Comparison of ENCODE assay signal across 21 cellular contexts in the genomic region with DNA sequence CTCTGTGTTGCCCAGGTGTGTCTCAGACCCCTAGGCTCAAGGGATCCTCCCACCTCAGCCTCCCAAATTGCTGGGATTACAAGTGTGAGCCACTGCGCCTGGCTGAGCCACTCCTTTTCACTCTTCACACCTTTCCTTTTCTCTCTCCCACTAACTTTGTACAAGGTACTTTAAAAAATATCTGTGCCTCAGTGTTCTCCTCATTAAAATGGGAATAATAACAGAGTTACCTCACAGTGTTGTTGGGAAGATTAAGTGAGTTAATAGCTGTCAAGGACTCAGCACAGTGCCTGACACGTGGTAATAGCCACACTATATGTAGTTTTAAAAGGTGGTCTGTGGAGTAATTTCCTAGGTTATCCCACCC.
DNase-seq lines count a peak whose midpoint lies in the region; ATAC-seq and TF ChIP-seq lines count a peak whose summit lies in the region.
"Had no signal": no experiment of that assay in that cellular context is flagged by ENCODE, and none has a peak within 500 bp of the region (broad histone marks: within the 10 kb centered on the region; RNA-seq: fewer than 3 reads in every experiment).

No MANE protein-coding gene starts in this region.

- 96 to 100% (median 97%) methylated on average over 2 of the region's 2 CpGs for WGBS in heart left ventricle, 4 donors
- 95 to 96% methylated on average over 2 of the region's 2 CpGs for WGBS in thyroid gland, 2 donors
- 92 to 95% methylated on average over 2 of the region's 2 CpGs for WGBS in lower leg skin, 2 donors

- H3K27me3 ChIP-seq in heart left ventricle (no peaks in the 10 kb centered on the region), thyroid gland (no peaks in the 10 kb centered on the region)
- H3K27me3 ChIP-seq: neural progenitor cell, SJCRH30 had no signal

- no peaks in the 10 kb centered on the region for H3K27me3 Mint-ChIP-seq in memory B cell

- H3K36me3 Mint-ChIP-seq in memory B cell: no peaks in the 10 kb centered on the region
- H3K36me3 Mint-ChIP-seq: activated CD4-positive, alpha-beta memory T cell treated with anti-CD3 and anti-CD28 coated beads for 36 hours; neural progenitor cell had no signal

- peak overlapping the region; percentile 82 for H3K27ac Mint-ChIP-seq in memory B cell
- H3K27ac Mint-ChIP-seq: activated CD4-positive, alpha-beta memory T cell treated with anti-CD3 and anti-CD28 coated beads for 36 hours; activated T-helper 2 cell treated with anti-CD3 and anti-CD28 coated beads, Interferon-gamma antibody, Interleukin-2, Interleukin-4, amounts not matched to agents 10 μg/mL and 5 μg/mL and 100 μg/mL, durations not matched to agents 14 hours and 24 hours and 36 hours; neural progenitor cell had no signal

- no peak for TF ChIP-seq POLR2A in heart left ventricle (IDR thresholded peaks at IDR 0.05)
- TF ChIP-seq POLR2A in thyroid gland (IDR thresholded peaks at IDR 0.05): no peak
- TF ChIP-seq POLR2A in lower leg skin (IDR thresholded peaks at IDR 0.05): no peak

- H3K4me3 Mint-ChIP-seq in memory B cell: no peak overlapping the region
- H3K4me3 Mint-ChIP-seq: activated naive CD8-positive, alpha-beta T cell treated with anti-CD3 and anti-CD28 coated beads, Interleukin-2, amount 50 U/mL, for 24 hours; neural progenitor cell had no signal

- peaks cover 33% of the 10 kb centered on the region for H3K4me1 Mint-ChIP-seq in memory B cell

- TF ChIP-seq CTCF in heart left ventricle (IDR thresholded peaks at IDR 0.05) (no peak), RWPE1 (conservative IDR thresholded peaks at IDR 0.05; ENCODE audit: low read depth) (no peak), thyroid gland (IDR thresholded peaks at IDR 0.05) (no peak), lower leg skin (IDR thresholded peaks at IDR 0.05) (no peak)

- intact Hi-C loops in heart left ventricle (cut with DNase I): loop anchor here in 4 of 10 donors (5.0 kb wide), 3 partner anchors 34 to 54 kb away; no protein-coding TSS in a partner anchor
- intact Hi-C loops in left ventricle myocardium superior (cut with micrococcal nuclease): no loop called here
- intact Hi-C loops in thyroid gland (cut with DNase I): no loop called here
- intact Hi-C loops in lower leg skin (cut with DNase I; ENCODE audit: low total_unique reads): no loop called here

- H3K4me3 ChIP-seq in heart left ventricle (peak overlapping the region in 1 of 12 donors; percentile 55), thyroid gland (replicated peaks in 1 of 3) (no peak overlapping the region), lower leg skin (ENCODE audit: low read depth, poor library complexity, severe bottlenecking) (no peak overlapping the region)
- H3K4me3 ChIP-seq: neural progenitor cell, SJCRH30 had no signal

- H3K27ac ChIP-seq in heart left ventricle: peak overlapping the region in 7 of 12 donors; percentile 74 to 90 (median 81)
- H3K27ac ChIP-seq in RWPE1: peak overlapping the region; percentile 46; the same call in 1 of the 2 replicates
- peak overlapping the region in 2 of 3 donors; percentile 26 to 32 for H3K27ac ChIP-seq in thyroid gland
- H3K27ac ChIP-seq: neural progenitor cell, SJCRH30 had no signal

- H3K4me1 ChIP-seq in heart left ventricle (peaks cover 5 to 99% (median 73%) of the 10 kb centered on the region in 12 donors), thyroid gland (peaks cover 22 to 63% of the 10 kb centered on the region in 2 donors)
- H3K4me1 ChIP-seq: neural progenitor cell had no signal

- H3K9me3 Mint-ChIP-seq in memory B cell: no peaks in the 10 kb centered on the region
- H3K9me3 Mint-ChIP-seq: activated CD4-positive, alpha-beta memory T cell treated with anti-CD3 and anti-CD28 coated beads for 36 hours; activated naive CD8-positive, alpha-beta T cell treated with anti-CD3 and anti-CD28 coated beads, Interleukin-2, amount 50 U/mL, for 24 hours; activated T-helper 2 cell treated with anti-CD3 and anti-CD28 coated beads, Interferon-gamma antibody, Interleukin-2, Interleukin-4, amounts not matched to agents 10 μg/mL and 5 μg/mL and 100 μg/mL, durations not matched to agents 14 hours and 24 hours and 36 hours; neural progenitor cell had no signal

- peaks cover 0 to 69% (median 11%) of the 10 kb centered on the region in 9 donors for H3K36me3 ChIP-seq in heart left ventricle
- no peaks in the 10 kb centered on the region for H3K36me3 ChIP-seq in thyroid gland
- H3K36me3 ChIP-seq: neural progenitor cell, SJCRH30 had no signal

- POLR2A ChIA-PET in RWPE1 (lab: Yijun Ruan, JAX; ENCODE audit: low non-redundant PET): no interaction called here

- DNase-seq in heart left ventricle: no peak
- no peak for DNase-seq in left ventricle myocardium superior
- DNase-seq in RWPE1 (ENCODE audit: low spot score): no peak
- DNase-seq in memory B cell (ENCODE audit: low spot score in 2 of 2): no peak
- no peak for DNase-seq in thyroid gland
- DNase-seq in NCI-H2081 (lab: John Stamatoyannopoulos, UW): no peak
- DNase-seq in lower leg skin (ENCODE audit: low spot score in 2 of 2): no peak
- DNase-seq in SW480 (ENCODE audit: low spot score): no peak
- DNase-seq: ACHN; activated CD4-positive, CD25-positive, alpha-beta regulatory T cell treated with anti-CD3 and anti-CD28 coated beads, Interleukin-2, amount 50 U/mL, for 72 hours; activated CD8-positive, alpha-beta memory T cell treated with anti-CD3 and anti-CD28 coated beads, Interleukin-2, amount 50 U/mL, for 4 hours; activated naive CD8-positive, alpha-beta T cell treated with anti-CD3 and anti-CD28 coated beads, Interleukin-2, amount 50 U/mL, for 24 hours; NCI-H1105 treated with DMSO at 0.1 percent for 48 hours; NCI-H2029; NCI-H2227 treated with DMSO at 0.1 percent for 48 hours; NCI-H69; SJCRH30; stimulated activated naive CD4-positive, alpha-beta T cell treated with Interleukin-2 at 50 U/mL for 16 hours had no signal

- CTCF ChIA-PET in RWPE1 (lab: Yijun Ruan, JAX): interaction anchor here (0.7 kb wide), 1 partner anchor 26 kb away, joined by 5 read pairs; no protein-coding TSS in a partner anchor

- H3K9me3 ChIP-seq in heart left ventricle (no peaks in the 10 kb centered on the region), thyroid gland (no peaks in the 10 kb centered on the region)
- H3K9me3 ChIP-seq: SJCRH30 had no signal

- ATAC-seq in heart left ventricle (no peak), left ventricle myocardium superior (no peak), memory B cell (ENCODE audit: low read depth) (no peak)

Comparison
In these comparisons a context has a peak if more than half of its experiments do, and no peak if none do; other contexts are left out.
1. H3K27ac ChIP-seq: peak in every context shown above with its lines; median percentile 81 in heart left ventricle; 46 in RWPE1; 29 in thyroid gland.